In the genomic region with DNA sequence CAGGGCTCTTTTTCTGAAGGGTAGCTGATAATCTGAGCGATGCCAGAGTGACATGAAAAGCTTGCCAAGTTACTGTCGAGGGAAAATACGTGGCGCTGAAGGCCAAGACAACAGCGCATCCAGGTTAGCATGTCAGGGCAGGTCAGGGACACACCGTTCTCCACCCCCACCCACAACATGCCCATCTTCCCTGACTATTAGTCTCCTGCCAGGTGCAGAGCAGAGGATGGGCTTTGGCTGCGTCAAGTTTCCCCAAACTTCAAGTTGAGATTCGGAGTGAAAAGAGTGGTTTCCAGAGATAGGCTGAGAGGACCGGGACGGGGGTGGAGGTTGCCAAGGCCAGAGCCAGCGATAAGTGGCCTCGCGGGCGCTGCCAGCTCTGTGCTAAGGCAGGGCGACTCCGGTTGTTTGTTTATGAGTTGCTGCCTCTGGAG, we compare ENCODE assay signal across 10 cellular contexts. TPM values are rescaled to one million over a fixed set of nuclear protein-coding genes. Genes with fewer than 3 reads are reported as not detected.
A peak's percentile ranks its signal among the peaks of the same experiment; 100 is the strongest.
DNase-seq lines count a peak whose midpoint lies in the region; ATAC-seq, FAIRE-seq and TF ChIP-seq lines count a peak whose summit lies in the region.
"Had no signal": no experiment of that assay in that cellular context is flagged by ENCODE, and none has a peak within 500 bp of the region (broad histone marks: within the 10 kb centered on the region; RNA-seq: fewer than 3 reads in every experiment).

No MANE protein-coding gene starts in this region.

- DNase-seq in CD14-positive monocyte (ENCODE audit: low spot score) (no peak), NCI-H69 (lab: John Stamatoyannopoulos, UW) (peak; percentile 53), glutamatergic neuron (no peak), ovary (peak; percentile 30 to 54 (median 38)), HCEC 1CT (no peak), GM12892 (ENCODE audit: insufficient read length) (no peak), NOMO-1 (lab: John Stamatoyannopoulos, UW; ENCODE audit: unreplicated experiment in 2 of 2) (no peak)
- DNase-seq: activated T-cell treated with anti-CD3 and anti-CD28 coated beads, Interleukin-2, amount 50 U/mL, for 4 hours; DMS79 treated with DMSO at 0.1 percent for 48 hours had no signal

- H3K9me3 Mint-ChIP-seq in CD14-positive monocyte (peaks cover 0 to 19% (median 14%) of the 10 kb centered on the region in 7 donors), glutamatergic neuron (ENCODE audit: unreplicated experiment) (peaks cover 9% of the 10 kb centered on the region)
- H3K9me3 Mint-ChIP-seq: activated T-cell treated with anti-CD3 and anti-CD28 coated beads, Interleukin-2, amount 50 U/mL, for 4 hours had no signal

- peaks cover 3% of the 10 kb centered on the region for H3K4me1 ChIP-seq in ovary (ENCODE audit: insufficient read depth)

- H3K27ac ChIP-seq in ovary = peak overlapping the region; percentile 87 to 93

- ATAC-seq in HG03108 (IDR thresholded peaks at IDR 0.05; ENCODE audit: unreplicated experiment) = no peak

- H3K27me3 ChIP-seq in ovary = no peaks in the 10 kb centered on the region

- H3K36me3 Mint-ChIP-seq in CD14-positive monocyte = peaks cover 6 to 7% of the 10 kb centered on the region in 2 donors
- H3K36me3 Mint-ChIP-seq in glutamatergic neuron (ENCODE audit: unreplicated experiment) = no peaks in the 10 kb centered on the region

- intact Hi-C loops in CD14-positive monocyte (cut with micrococcal nuclease) = no loop called here
- intact Hi-C loops in ovary (cut with DNase I) = no loop called here

- H3K27ac Mint-ChIP-seq in CD14-positive monocyte = peak overlapping the region in 2 of 7 donors; percentile 4 to 28
- H3K27ac Mint-ChIP-seq in glutamatergic neuron (ENCODE audit: unreplicated experiment) = peak overlapping the region; percentile 43

- H3K4me1 Mint-ChIP-seq in CD14-positive monocyte = peaks cover 45% of the 10 kb centered on the region
- H3K4me1 Mint-ChIP-seq in glutamatergic neuron (ENCODE audit: low read depth, unreplicated experiment) = peaks cover 22% of the 10 kb centered on the region

- H3K36me3 ChIP-seq in ovary = no peaks in the 10 kb centered on the region

- TF ChIP-seq POLR2A in ovary (IDR thresholded peaks at IDR 0.05) (no peak), GM12892 (IDR thresholded peaks at IDR 0.05; ENCODE audit: low read depth, low read length) (no peak)

- no peak for TF ChIP-seq CTCF in CD14-positive monocyte (IDR thresholded peaks at IDR 0.05)
- TF ChIP-seq CTCF in glutamatergic neuron (IDR thresholded peaks at IDR 0.05; ENCODE audit: partially characterized antibody, unreplicated experiment) = no peak
- TF ChIP-seq CTCF in ovary (IDR thresholded peaks at IDR 0.05) = no peak

- peak overlapping the region; percentile 60 for H3K4me3 ChIP-seq in ovary

- no peaks in the 10 kb centered on the region for H3K9me3 ChIP-seq in ovary

- no peak for FAIRE-seq in GM12892 (lab: Jason Lieb, UNC)

- TF ChIP-seq EP300 in ovary (IDR thresholded peaks at IDR 0.05) = no peak

- peak overlapping the region; percentile 86 to 99 for H3K4me3 Mint-ChIP-seq in CD14-positive monocyte
- H3K4me3 Mint-ChIP-seq in glutamatergic neuron (ENCODE audit: unreplicated experiment) = peak overlapping the region; percentile 92
- H3K4me3 Mint-ChIP-seq: activated T-cell treated with anti-CD3 and anti-CD28 coated beads, Interleukin-2, amount 50 U/mL, for 4 hours had no signal

- H3K27me3 Mint-ChIP-seq in CD14-positive monocyte (ENCODE audit: low read depth in 3 of 3) = peaks cover 47 to 66% (median 54%) of the 10 kb centered on the region in 3 donors
- H3K27me3 Mint-ChIP-seq in glutamatergic neuron (ENCODE audit: unreplicated experiment) = peaks cover 9% of the 10 kb centered on the region

- WGBS in ovary, 3 donors = 3 to 8% (median 5%) methylated on average over 16 of the region's 16 CpGs

RNA-seq across cellular contexts. Expression of a gene that starts 1.7 kb away (rescaled TPM):
- polyA plus RNA-seq in CD14-positive monocyte (not detected), ovary (1 to 10 TPM; 3.4 to 4.0 TPM)
- total RNA-seq in glutamatergic neuron (ENCODE audit: unreplicated experiment) (16.7 TPM), ovary (10 to 100 TPM in 6 of 7 donors, 1 to 10 TPM in 1; 10.0 to 35.5 (median 18.4) TPM)
- polyA plus RNA-seq in GM12892 (2012; ENCODE audit: missing spikeins) = not detected
- total RNA-seq: activated T-cell treated with anti-CD3 and anti-CD28 coated beads, Interleukin-2, amount 50 U/mL, for 4 hours had no signal

Comparison
In these comparisons a context has a peak if more than half of its experiments do, and no peak if none do; other contexts are left out.
1. DNase-seq: peak in NCI-H69 (single experiment) and ovary (5 of 5); none in CD14-positive monocyte (single experiment), glutamatergic neuron (single experiment), HCEC 1CT (single experiment), GM12892 (single experiment) and NOMO-1 (0 of 2).